Comparison of ENCODE assay signal across 1 cellular context in the genomic region with DNA sequence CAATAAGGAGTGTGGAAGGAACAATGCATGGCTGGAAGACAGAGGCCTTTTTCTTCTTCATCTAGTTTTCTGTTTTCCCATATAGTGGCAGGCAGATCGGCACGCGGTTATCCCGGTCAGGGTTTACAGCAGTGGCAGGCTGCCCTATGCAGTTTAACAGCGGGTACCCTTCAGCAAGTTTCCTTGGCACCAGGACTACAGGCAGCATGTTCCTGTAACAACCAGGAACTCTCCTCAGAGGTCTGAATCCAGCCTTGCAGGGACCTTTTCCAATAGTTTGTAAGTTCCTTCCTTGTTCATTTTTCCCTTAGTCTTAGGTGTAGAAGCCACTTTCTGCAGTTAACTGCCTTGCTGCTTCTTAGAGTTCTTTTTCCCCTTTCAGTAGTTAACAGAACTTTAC.
TF ChIP-seq lines count a peak whose summit lies in the region.

No MANE protein-coding gene starts in this region.

TF ChIP-seq in H1, 55 proteins besides CTCF, POLR2A, EP300 and RAD21:
- TF ChIP-seq SIX5 (IDR thresholded peaks at IDR 0.05; ENCODE audit: low read depth, low read length): no peak
- no peak for TF ChIP-seq CHD7 (IDR thresholded peaks at IDR 0.05; ENCODE audit: insufficient replicate concordance, low read length)
